Comparison of ENCODE assay signal across 21 cellular contexts in genomic region chrX:25527596-25527995, GRCh38.
DNase-seq lines count a peak whose midpoint lies in the region; TF ChIP-seq lines count a peak whose summit lies in the region.
"Had no signal": no experiment of that assay in that cellular context is flagged by ENCODE, and none has a peak within 500 bp of the region (broad histone marks: within the 10 kb centered on the region; RNA-seq: fewer than 3 reads in every experiment).

No MANE protein-coding gene starts in this region.

- no peaks in the 10 kb centered on the region for H3K36me3 ChIP-seq in OCI-LY3 (replicated peaks; ENCODE audit: low read depth, low read length)
- no peaks in the 10 kb centered on the region for H3K36me3 ChIP-seq in tibial nerve
- H3K36me3 ChIP-seq: BE2C; BLaER1 treated with 17β-estradiol and CSF1 and Interleukin-3, amounts not matched to agents 10 nM and 100 nM; HAP-1 had no signal

- H4K20me1 ChIP-seq in OCI-LY3 (ENCODE audit: insufficient read depth, low read length), result no peaks in the 10 kb centered on the region
- H4K20me1 ChIP-seq: BLaER1 treated with 17β-estradiol and CSF1 and Interleukin-3, amounts not matched to agents 10 nM and 100 nM had no signal

- no peaks in the 10 kb centered on the region for H3K79me2 ChIP-seq in OCI-LY3 (ENCODE audit: low read length)

- DNase-seq in NCI-H524 (lab: John Stamatoyannopoulos, UW) (peak; percentile 49 to 77), head of caudate nucleus (peak in 31 of 42 donors; percentile 1 to 56 (median 21)), NCI-H187 (lab: John Stamatoyannopoulos, UW) (no peak), tibial nerve (ENCODE audit: low spot score in 2 of 2) (no peak)
- DNase-seq in effector CD8-positive, alpha-beta T cell (lab: John Stamatoyannopoulos, UW), result no peak
- DNase-seq: 8988T; ACHN; AML-193; BE2C; Calu3; CD4-positive, alpha-beta memory T cell; COR-L47; DMS53; DMS79 treated with DMSO at 0.1 percent for 48 hours; GF-D8; GOT3; HFFc6 had no signal

- H3K4me2 ChIP-seq in OCI-LY3 (ENCODE audit: low read length), result 0 out of 2 replicates have a peak overlapping the region, but pooled peaks have one; percentile 24
- H3K4me2 ChIP-seq: A549; BLaER1 treated with 17β-estradiol and CSF1 and Interleukin-3, amounts not matched to agents 10 nM and 100 nM had no signal

- no peak overlapping the region for H3K27ac ChIP-seq in OCI-LY3 (ENCODE audit: low read length)
- no peak overlapping the region for H3K27ac ChIP-seq in tibial nerve
- H3K27ac ChIP-seq: A549; BLaER1 treated with 17β-estradiol and CSF1 and Interleukin-3, amounts not matched to agents 10 nM and 100 nM had no signal

- TF ChIP-seq POLR2A in tibial nerve (IDR thresholded peaks at IDR 0.05), result no peak

- no peaks in the 10 kb centered on the region for H3K27me3 ChIP-seq in OCI-LY3 (ENCODE audit: low read depth, low read length)
- no peaks in the 10 kb centered on the region for H3K27me3 ChIP-seq in tibial nerve
- H3K27me3 ChIP-seq: BE2C had no signal

- H3K4me3 ChIP-seq in OCI-LY3 (ENCODE audit: low read length), result no peak overlapping the region
- H3K4me3 ChIP-seq in tibial nerve, result no peak overlapping the region
- H3K4me3 ChIP-seq: A549; BLaER1 treated with 17β-estradiol and CSF1 and Interleukin-3, amounts not matched to agents 10 nM and 100 nM; HAP-1 had no signal

- WGBS in tibial nerve, 2 donors, result 43 to 44% methylated on average over 1 to 3 of the region's 3 CpGs

- TF ChIP-seq CTCF in OCI-LY3 (IDR thresholded peaks at IDR 0.05; ENCODE audit: low read depth, low read length) (no peak), tibial nerve (IDR thresholded peaks at IDR 0.05) (no peak)

- H3K4me1 ChIP-seq in OCI-LY3 (ENCODE audit: low read length), result peaks cover 3% of the 10 kb centered on the region; the same call in 1 of the 2 replicates
- no peaks in the 10 kb centered on the region for H3K4me1 ChIP-seq in tibial nerve
- H3K4me1 ChIP-seq: A549, BE2C had no signal

- no peaks in the 10 kb centered on the region for H3K9me3 ChIP-seq in OCI-LY3 (ENCODE audit: insufficient read depth, low read length)
- no peaks in the 10 kb centered on the region for H3K9me3 ChIP-seq in tibial nerve
- H3K9me3 ChIP-seq: A549; BE2C; BLaER1 treated with 17β-estradiol and CSF1 and Interleukin-3, amounts not matched to agents 10 nM and 100 nM; HAP-1 had no signal

- no peak for TF ChIP-seq EP300 in tibial nerve (IDR thresholded peaks at IDR 0.05)

- intact Hi-C loops in head of caudate nucleus (cut with DNase I), result no loop called here

- no peak overlapping the region for H2AFZ ChIP-seq in OCI-LY3 (ENCODE audit: low read depth, low read length)

- H3K9ac ChIP-seq in OCI-LY3 (ENCODE audit: low read length), result no peak overlapping the region
- H3K9ac ChIP-seq: BLaER1 treated with 17β-estradiol and CSF1 and Interleukin-3, amounts not matched to agents 10 nM and 100 nM had no signal

Comparison
In these comparisons a context has a peak if more than half of its experiments do, and no peak if none do; other contexts are left out.
1. DNase-seq: peak in NCI-H524 (2 of 2) and head of caudate nucleus (31 of 42); none in effector CD8-positive, alpha-beta T cell (single experiment), NCI-H187 (0 of 2) and tibial nerve (0 of 2).